8 cellular contexts compared by ENCODE assay signal in genomic region chr5:141407790-141408494, GRCh38. TPM values are rescaled to one million over a fixed set of nuclear protein-coding genes. Genes with fewer than 3 reads are reported as not detected.
DNase-seq lines count a peak whose midpoint lies in the region; ATAC-seq, FAIRE-seq and TF ChIP-seq lines count a peak whose summit lies in the region.
"Not testable (repeated sequence)": the region's sequence is repeated elsewhere in the genome, so short reads cannot be mapped to it uniquely, and the experiment has no call there.

Gene PCDHGB6 (plus strand): TSS chr5:141408021. CDS start chr5:141408203, 182 bp downstream.

- TF ChIP-seq POLR2A in HCT116 (IDR thresholded peaks at IDR 0.05; ENCODE audit: borderline replicate concordance, extremely low read depth, insufficient read depth, insufficient read length); testis (IDR thresholded peaks at IDR 0.05): not testable (repeated sequence)

- TF ChIP-seq CTCF in HCT116 (IDR thresholded peaks at IDR 0.05 in 2 of 3, conservative IDR thresholded peaks at IDR 0.05 in 1 of 3; ENCODE audit: borderline replicate concordance in 1 of 3, insufficient read depth in 1 of 3, low read depth in 2 of 3, low read length in 2 of 3): peak in 1 of 3 experiments; percentile 6; a peak in 1 of 6 replicates
- peak; percentile 34 for TF ChIP-seq CTCF in Panc1 (IDR thresholded peaks at IDR 0.05)
- peak; percentile 56 for TF ChIP-seq CTCF in epithelial cell of proximal tubule (conservative IDR thresholded peaks at IDR 0.05; ENCODE audit: low read depth, low read length)
- peak in 3 of 4 donors; percentile 19 to 36 (median 20) for TF ChIP-seq CTCF in pancreas (IDR thresholded peaks at IDR 0.05)
- peak; percentile 21 to 49 (median 49) for TF ChIP-seq CTCF in testis (IDR thresholded peaks at IDR 0.05)

- intact Hi-C loops in HCT116 (cut with micrococcal nuclease); Panc1 (cut with micrococcal nuclease; ENCODE audit: unreplicated experiment); testis (cut with DNase I; ENCODE audit: low total_unique reads): not testable (repeated sequence)
- intact Hi-C loops in pancreas (cut with DNase I): loop anchor here in 1 of 3 donors (10.0 kb wide), 1 partner anchor 147 kb away; no protein-coding TSS in a partner anchor

- in situ Hi-C loops in G401 (cut with HindIII; ENCODE audit: low sequenced_read_pairs); Panc1 (cut with HindIII; ENCODE audit: low pct_unique_long_range_greater_than_20kb, low sequenced_read_pairs): not testable (repeated sequence)

- not testable (repeated sequence) for H4K20me1 ChIP-seq in HCT116 (ENCODE audit: insufficient read depth)

- ATAC-seq in HCT116, Panc1: not testable (repeated sequence)
- ATAC-seq in pancreas: peak; percentile 56 to 90 (median 78)

- DNase-seq in G401 (ENCODE audit: low spot score) (peak; percentile 9), islet precursor cell (peak; percentile 85), pancreas (peak in 2 of 6 donors; percentile 35 to 36), testis (peak; percentile 71)
- DNase-seq in HCT116 (ENCODE audit: low read depth, low spot score); Panc1 (ENCODE audit: low read depth, low spot score); epithelial cell of proximal tubule (ENCODE audit: low read depth): not testable (repeated sequence)
- DNase-seq in activated naive CD4-positive, alpha-beta T cell treated with anti-CD3 and anti-CD28 coated beads, Interleukin-2, amount 50 U/mL, for 16 hours: peak; percentile 47

- H3K4me2 ChIP-seq in HCT116 (ENCODE audit: low read length): not testable (repeated sequence)

- H3K9me3 ChIP-seq in HCT116 (ENCODE audit: control insufficient read depth in 1 of 2, insufficient read depth in 1 of 2, low read depth in 1 of 2, low read length in 2 of 2); Panc1 (ENCODE audit: control insufficient read depth, insufficient read depth, low read depth, low read length); testis: not testable (repeated sequence)
- H3K9me3 ChIP-seq in pancreas: peaks cover 0 to 10% (median 4%) of the 10 kb centered on the region in 4 donors

- not testable (repeated sequence) for BruUV-seq in HCT116 (replicated peaks; lab: Mats Ljungman, UMichigan); Panc1 (replicated peaks; lab: Mats Ljungman, UMichigan)

- WGBS in pancreas, 2 donors: 11 to 13% methylated on average over 46 to 51 of the region's 51 CpGs
- 9 to 14% methylated on average over 32 to 44 of the region's 51 CpGs for WGBS in testis, 2 donors

- not testable (repeated sequence) for H3K9me2 ChIP-seq in HCT116 (ENCODE audit: insufficient read depth)

- RAD21 ChIA-PET in HCT116 (lab: Charles Lee; ENCODE audit: low non-redundant PET in 1 of 2, low total read pairs in 2 of 2, uncharacterized antibody in 2 of 2, unreplicated experiment in 2 of 2): not testable (repeated sequence)

- 0 out of 2 replicates have a peak, but pooled peaks have one; percentile 13 for TF ChIP-seq RAD21 in HCT116 (IDR thresholded peaks at IDR 0.05; ENCODE audit: low read depth)

- H3K4me1 ChIP-seq in HCT116 (ENCODE audit: control insufficient read depth in 1 of 2, insufficient read depth in 2 of 2, low read length in 2 of 2); Panc1 (ENCODE audit: control insufficient read depth, insufficient read depth, low read length); pancreas; testis: not testable (repeated sequence)

- not testable (repeated sequence) for H3K9ac ChIP-seq in HCT116 (ENCODE audit: low read length)

- H3K36me3 ChIP-seq in HCT116 (ENCODE audit: control insufficient read depth in 1 of 2, insufficient read depth in 2 of 2, low read length in 2 of 2); Panc1 (ENCODE audit: control insufficient read depth, insufficient read depth, low read length); pancreas; testis (ENCODE audit: low read depth, missing control alignments): not testable (repeated sequence)

- not testable (repeated sequence) for H3K27ac ChIP-seq in HCT116 (ENCODE audit: low read depth, low read length); Panc1 (ENCODE audit: low read length); pancreas; testis

- not testable (repeated sequence) for H3K4me3 ChIP-seq in HCT116 (replicated peaks in 1 of 2; ENCODE audit: low read depth in 1 of 2, low read length in 2 of 2); Panc1 (ENCODE audit: low read depth in 2 of 2, low read length in 2 of 2)
- H3K4me3 ChIP-seq in epithelial cell of proximal tubule (ENCODE audit: low read depth, low read length) (peak within 1 kb of the TSS; percentile 30), pancreas (peak within 1 kb of the TSS in 2 of 4 donors; percentile 12 to 26), testis (peak within 1 kb of the TSS in 1 of 2 donors; percentile 48)

- FAIRE-seq in pancreas (lab: Jason Lieb, UNC): not testable (repeated sequence)

- CTCF ChIA-PET in HCT116 (lab: Charles Lee); Panc1 (lab: Charles Lee): not testable (repeated sequence)

- H2AFZ ChIP-seq in HCT116 (ENCODE audit: low read depth, low read length, poor library complexity, severe bottlenecking): not testable (repeated sequence)

- POLR2A ChIA-PET in HCT116 (lab: Charles Lee); Panc1 (lab: Charles Lee): not testable (repeated sequence)

- not testable (repeated sequence) for H3K27me3 ChIP-seq in HCT116 (ENCODE audit: insufficient read depth, low read length); Panc1 (ENCODE audit: control insufficient read depth, insufficient read depth, low read length); pancreas; testis

- H3K79me2 ChIP-seq in HCT116 (ENCODE audit: insufficient read depth, low read length): not testable (repeated sequence)

RNA-seq across cellular contexts. Expression of gene PCDHGB6, which starts in this region (rescaled TPM):
- not detected in 2 replicates for total RNA-seq in G401 (2014; rRNA removed; shearing (Covaris generic))
- total RNA-seq in HCT116 (2021; ENCODE audit: unreplicated experiment): 0.22 TPM
- 0.01 TPM in 1 of 2 replicates, not detected in the other for polyA plus RNA-seq in HCT116 (2012)
- 0.23 TPM for total RNA-seq in Panc1 (2021; ENCODE audit: unreplicated experiment)
- 0.06 TPM for polyA plus RNA-seq in Panc1 (2012; ENCODE audit: insufficient read length)
- 1.4 and 3.4 TPM in 2 replicates for total RNA-seq in epithelial cell of proximal tubule
- 1 to 10 TPM; 1.7 to 4.0 (median 2.6) TPM for total RNA-seq in pancreas
- polyA plus RNA-seq in pancreas: 1 to 10 TPM in 1 of 2 donors, under 1 TPM in 1; 0.63 to 1.1 TPM
- 10 to 100 TPM in 1 of 2 donors, 1 to 10 TPM in 1; 9.9 to 12.6 TPM for total RNA-seq in testis
- 2.1 TPM for polyA plus RNA-seq in testis (ENCODE audit: insufficient read depth, low read depth, low replicate concordance)

Comparison
In these comparisons a context has a peak if more than half of its experiments do, and no peak if none do; other contexts are left out.
1. Peak in DNase-seq in G401; RNA of the gene not detected or under 1 TPM.